In the genomic region with DNA sequence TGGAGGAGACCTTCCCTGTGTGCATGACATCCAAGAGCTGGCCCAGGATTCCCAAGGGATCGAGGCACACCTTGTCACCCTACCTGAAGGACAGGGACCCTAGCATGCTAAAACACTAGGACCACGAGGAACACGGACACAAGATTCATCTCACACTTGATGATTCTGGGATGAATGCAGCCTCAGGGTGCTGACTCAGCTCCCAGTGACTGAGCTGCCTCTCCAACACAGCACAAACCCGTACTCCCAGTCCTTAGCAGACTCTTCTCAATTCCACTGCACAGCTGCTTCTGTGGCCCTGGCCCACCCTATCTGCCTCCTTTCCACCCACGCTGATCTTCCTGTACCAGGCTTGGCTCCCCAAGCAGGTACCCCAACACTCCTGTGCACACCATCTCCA, we compare ENCODE assay signal across 28 cellular contexts. TPM values are rescaled to one million over a fixed set of nuclear protein-coding genes. Genes with fewer than 3 reads are reported as not detected.
"Had no signal": no experiment of that assay in that cellular context is flagged by ENCODE, and none has a peak within 500 bp of the region (broad histone marks: within the 10 kb centered on the region; RNA-seq: fewer than 3 reads in every experiment).

No MANE protein-coding gene starts in this region.

- H3K9me3 Mint-ChIP-seq: activated naive CD4-positive, alpha-beta T cell treated with anti-CD3 and anti-CD28 coated beads, Interleukin-2, amount 50 U/mL, for 72 hours; activated T-helper 1 cell treated with anti-CD3 and anti-CD28 coated beads, Interleukin-12 subunit alpha, Interleukin-12 subunit beta, Interleukin-2, Interleukin-4 antibody, amounts not matched to agents 30 ng/mL and 10 ng/mL and 1 ng/mL, durations not matched to agents 14 hours and 24 hours and 36 hours had no signal

- H3K27ac Mint-ChIP-seq: activated naive CD4-positive, alpha-beta T cell treated with anti-CD3 and anti-CD28 coated beads, Interleukin-2, amount 50 U/mL, for 72 hours; activated T-helper 1 cell treated with anti-CD3 and anti-CD28 coated beads, Interleukin-12 subunit alpha, Interleukin-12 subunit beta, Interleukin-2, Interleukin-4 antibody, amounts not matched to agents 30 ng/mL and 10 ng/mL and 1 ng/mL, durations not matched to agents 14 hours and 24 hours and 36 hours had no signal

- ATAC-seq: activated naive CD4-positive, alpha-beta T cell treated with anti-CD3 and anti-CD28 coated beads, Interleukin-2, amount 50 U/mL, for 72 hours; gastroesophageal sphincter; heart left ventricle; left lung; stimulated activated naive CD8-positive, alpha-beta T cell treated with anti-CD3 and anti-CD28 coated beads, Interleukin-15, Interleukin-2, amounts not matched to agents 100 U/mL and 50 U/mL, for 24 hours had no signal

- H3K36me3 ChIP-seq: adrenal gland, gastroesophageal sphincter, heart left ventricle, left lung, transverse colon, vagina, WERI-Rb-1 had no signal

- H3K9me3 ChIP-seq: adrenal gland, gastroesophageal sphincter, heart left ventricle, left lung, transverse colon, vagina had no signal

- H3K36me3 Mint-ChIP-seq: activated naive CD4-positive, alpha-beta T cell treated with anti-CD3 and anti-CD28 coated beads, Interleukin-2, amount 50 U/mL, for 72 hours had no signal

- H3K27ac ChIP-seq: adrenal gland, dorsolateral prefrontal cortex, gastroesophageal sphincter, heart left ventricle, left lung, transverse colon, vagina, WERI-Rb-1 had no signal

- H3K27me3 ChIP-seq: adrenal gland, transverse colon, vagina had no signal

- H3K4me3 ChIP-seq: adrenal gland, dorsolateral prefrontal cortex, gastroesophageal sphincter, heart left ventricle, left lung, transverse colon, vagina had no signal

- H3K4me3 Mint-ChIP-seq: activated T-helper 1 cell treated with anti-CD3 and anti-CD28 coated beads, Interleukin-12 subunit alpha, Interleukin-12 subunit beta, Interleukin-2, Interleukin-4 antibody, amounts not matched to agents 30 ng/mL and 10 ng/mL and 1 ng/mL, durations not matched to agents 14 hours and 24 hours and 36 hours had no signal

- H3K4me1 ChIP-seq: adrenal gland, heart left ventricle, left lung, transverse colon, vagina had no signal

- DNase-seq: activated CD4-positive, alpha-beta T cell treated with anti-CD3 and anti-CD28 coated beads for 1 hour; activated CD4-positive, alpha-beta T cell treated with anti-CD3 and anti-CD28 coated beads, Interleukin-2, amount 50 U/mL, for 48 hours; activated gamma-delta T cell treated with Interleukin-2 at 50 U/mL for 16 hours; activated T-cell treated with anti-CD3 and anti-CD28 coated beads for 4 hours; caudate nucleus; dorsolateral prefrontal cortex; heart left ventricle; kidney; left lung; stimulated activated CD4-positive, alpha-beta T cell treated with anti-CD3 and anti-CD28 coated beads, Interleukin-12 subunit alpha, Interleukin-12 subunit beta, amount 100 ng/mL, for 4 hours; stimulated activated CD4-positive, alpha-beta T cell treated with anti-CD3 and anti-CD28 coated beads, Interleukin-1b, Interleukin-23, amount 100 ng/mL, for 48 hours; stimulated activated CD8-positive, alpha-beta memory T cell treated with anti-CD3 and anti-CD28 coated beads, Interleukin-4, amount 100 ng/mL, for 48 hours; stimulated activated naive CD8-positive, alpha-beta T cell treated with anti-CD3 and anti-CD28 coated beads, Interleukin-15, Interleukin-2, amounts not matched to agents 100 U/mL and 50 U/mL, for 24 hours; substantia nigra; transverse colon; WERI-Rb-1 had no signal

- FAIRE-seq: colon, kidney had no signal

RNA-seq across cellular contexts. Expression of a gene that starts 44.9 kb away (rescaled TPM):
- total RNA-seq: activated naive CD4-positive, alpha-beta T cell treated with anti-CD3 and anti-CD28 coated beads, Interleukin-2, amount 50 U/mL, for 72 hours; activated T-helper 1 cell treated with anti-CD3 and anti-CD28 coated beads, Interleukin-12 subunit alpha, Interleukin-12 subunit beta, Interleukin-2, Interleukin-4 antibody, amounts not matched to agents 30 ng/mL and 10 ng/mL and 1 ng/mL, durations not matched to agents 14 hours and 24 hours and 36 hours; adrenal gland; epithelial cell of proximal tubule; gastroesophageal sphincter; kidney; mononuclear cell; omental fat pad; posterior vena cava; T-helper 2 cell treated with Interferon-gamma antibody and Interleukin-4, amounts not matched to agents 100 ng/mL and 5 ng/mL, for 36 hours; transverse colon; vagina had no signal
- polyA plus RNA-seq: adrenal gland, neural cell had no signal
